Comparison of ENCODE assay signal across 9 cellular contexts in the genomic region with DNA sequence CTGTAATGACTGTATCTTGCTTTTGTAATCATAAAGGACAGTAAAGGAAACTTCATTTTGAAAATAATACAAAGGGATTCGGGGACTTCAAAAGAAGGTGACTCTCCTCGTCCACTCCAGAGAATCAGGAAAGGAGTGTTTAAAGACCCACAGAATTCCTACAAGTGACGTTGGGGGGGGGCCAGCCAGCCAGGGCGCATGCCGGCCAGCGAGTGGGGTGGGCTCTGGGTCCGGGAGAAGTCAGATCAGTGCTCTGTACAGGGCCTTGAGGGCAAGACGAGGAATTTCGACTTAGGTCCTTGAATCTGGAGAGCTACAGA. TPM values are rescaled to one million over a fixed set of nuclear protein-coding genes. Genes with fewer than 3 reads are reported as not detected.
DNase-seq lines count a peak whose midpoint lies in the region; ATAC-seq and TF ChIP-seq lines count a peak whose summit lies in the region.
"Had no signal": no experiment of that assay in that cellular context is flagged by ENCODE, and none has a peak within 500 bp of the region (broad histone marks: within the 10 kb centered on the region; RNA-seq: fewer than 3 reads in every experiment).

No MANE protein-coding gene starts in this region.

- H3K4me3 Mint-ChIP-seq in T-helper 1 cell treated with Interleukin-12 subunit alpha and Interleukin-12 subunit beta and Interleukin-4 antibody, amounts not matched to agents 30 μg/mL and 1 μg/mL, for 36 hours = peak overlapping the region; percentile 14

- no peak overlapping the region for H2AFZ ChIP-seq in mesenchymal stem cell (ENCODE audit: low read depth, low read length)

- DNase-seq in T-helper 1 cell (no peak), brain microvascular endothelial cell (no peak), mesenchymal stem cell (no peak), testis (no peak), KBM-7 (no peak)
- DNase-seq in effector memory CD4-positive, alpha-beta T cell = no peak
- DNase-seq: 8988T had no signal

- H4K8ac ChIP-seq in mesenchymal stem cell (ENCODE audit: low read length) = no peak overlapping the region

- H3K9ac ChIP-seq in mesenchymal stem cell (ENCODE audit: low read length) = peak overlapping the region; percentile 87

- peaks cover 10% of the 10 kb centered on the region for H3K79me1 ChIP-seq in mesenchymal stem cell (replicated peaks; ENCODE audit: low read length, poor library complexity, severe bottlenecking)

- no peak overlapping the region for H3K23ac ChIP-seq in mesenchymal stem cell (ENCODE audit: low read length in 2 of 2)

- H3K36me3 ChIP-seq in brain microvascular endothelial cell (replicated peaks) = no peaks in the 10 kb centered on the region
- no peaks in the 10 kb centered on the region for H3K36me3 ChIP-seq in mesenchymal stem cell (ENCODE audit: control insufficient read depth in 1 of 2, insufficient read depth in 2 of 2, low read depth in 1 of 2, low read length in 2 of 2)
- no peaks in the 10 kb centered on the region for H3K36me3 ChIP-seq in testis (ENCODE audit: low read depth, missing control alignments)
- H3K36me3 ChIP-seq in effector memory CD4-positive, alpha-beta T cell (ENCODE audit: control insufficient read depth, insufficient read depth, low read length) = no peaks in the 10 kb centered on the region

- H3K9me3 ChIP-seq in mesenchymal stem cell (ENCODE audit: control insufficient read depth, low read length) (no peaks in the 10 kb centered on the region), testis (no peaks in the 10 kb centered on the region)
- no peaks in the 10 kb centered on the region for H3K9me3 ChIP-seq in effector memory CD4-positive, alpha-beta T cell (ENCODE audit: control insufficient read depth, low read length)

- peak overlapping the region; percentile 86 for H3K4me2 ChIP-seq in mesenchymal stem cell (ENCODE audit: low read length, poor library complexity, severe bottlenecking)

- H3K18ac ChIP-seq in mesenchymal stem cell (ENCODE audit: low read depth in 1 of 2, low read length in 2 of 2) = no peak overlapping the region

- H2AK5ac ChIP-seq in mesenchymal stem cell (ENCODE audit: low read length, severe bottlenecking) = no peak overlapping the region

- H3K27me3 ChIP-seq in brain microvascular endothelial cell (replicated peaks) (no peaks in the 10 kb centered on the region), mesenchymal stem cell (ENCODE audit: control insufficient read depth in 1 of 2, insufficient read depth in 1 of 2, low read length in 2 of 2) (no peaks in the 10 kb centered on the region), testis (no peaks in the 10 kb centered on the region)
- peaks cover 19% of the 10 kb centered on the region for H3K27me3 ChIP-seq in effector memory CD4-positive, alpha-beta T cell (replicated peaks; ENCODE audit: control insufficient read depth, insufficient read depth, low read length, poor library complexity, severe bottlenecking)

- WGBS in mesenchymal stem cell = 31% methylated on average over 9 of the region's 9 CpGs
- 23 to 37% methylated on average over 9 of the region's 9 CpGs for WGBS in testis, 2 donors

- peaks cover 12% of the 10 kb centered on the region for H3K4me1 Mint-ChIP-seq in T-helper 1 cell treated with Interleukin-12 subunit alpha and Interleukin-12 subunit beta and Interleukin-4 antibody, amounts not matched to agents 30 μg/mL and 1 μg/mL, for 36 hours (ENCODE audit: low read depth)

- H3K27ac ChIP-seq in brain microvascular endothelial cell = no peak overlapping the region
- no peak overlapping the region for H3K27ac ChIP-seq in mesenchymal stem cell (ENCODE audit: low read length, poor library complexity, severe bottlenecking)
- peak overlapping the region; percentile 56 to 83 for H3K27ac ChIP-seq in testis
- H3K27ac ChIP-seq in effector memory CD4-positive, alpha-beta T cell (ENCODE audit: insufficient read depth, low read length, poor library complexity, severe bottlenecking) = no peak overlapping the region

- H4K91ac ChIP-seq in mesenchymal stem cell (ENCODE audit: low read length) = no peak overlapping the region

- no peak for TF ChIP-seq POLR2A in testis (IDR thresholded peaks at IDR 0.05)

- H3K4me3 ChIP-seq in brain microvascular endothelial cell (ENCODE audit: low read depth, low read length) = peak overlapping the region; percentile 5
- H3K4me3 ChIP-seq in mesenchymal stem cell (ENCODE audit: insufficient read depth in 1 of 2, low read depth in 1 of 2, low read length in 2 of 2) = peak overlapping the region in 1 of 2 experiments; percentile 77
- H3K4me3 ChIP-seq in testis = peak overlapping the region in 1 of 2 donors; percentile 82
- H3K4me3 ChIP-seq in effector memory CD4-positive, alpha-beta T cell (ENCODE audit: insufficient read depth, low read depth, low read length, poor library complexity, severe bottlenecking) = no peak overlapping the region

- peaks cover 2% of the 10 kb centered on the region for H3K36me3 Mint-ChIP-seq in T-helper 1 cell treated with Interleukin-12 subunit alpha and Interleukin-12 subunit beta and Interleukin-4 antibody, amounts not matched to agents 30 μg/mL and 1 μg/mL, for 36 hours (ENCODE audit: low read depth)

- H2BK5ac ChIP-seq in mesenchymal stem cell (ENCODE audit: low read depth, low read length, poor library complexity, severe bottlenecking) = no peak overlapping the region

- ATAC-seq in GM21447 (IDR thresholded peaks at IDR 0.05; ENCODE audit: unreplicated experiment) = no peak

- TF ChIP-seq CTCF in brain microvascular endothelial cell (IDR thresholded peaks at IDR 0.05; ENCODE audit: low read depth, low read length, missing control alignments) (no peak), testis (IDR thresholded peaks at IDR 0.05) (no peak)

- peaks cover 24% of the 10 kb centered on the region for H3K4me1 ChIP-seq in mesenchymal stem cell (ENCODE audit: control insufficient read depth, insufficient read depth, low read depth, low read length)
- H3K4me1 ChIP-seq in testis = peaks cover 3% of the 10 kb centered on the region
- H3K4me1 ChIP-seq in effector memory CD4-positive, alpha-beta T cell (ENCODE audit: control insufficient read depth, insufficient read depth, low read length, poor library complexity, severe bottlenecking) = peaks cover 11% of the 10 kb centered on the region

- H3K14ac ChIP-seq in mesenchymal stem cell (ENCODE audit: low read length in 2 of 2) = no peak overlapping the region

- no peak overlapping the region for H2BK120ac ChIP-seq in mesenchymal stem cell (ENCODE audit: low read depth, low read length)

- in situ Hi-C loops in brain microvascular endothelial cell (cut with HindIII; ENCODE audit: low pct_ligation_motif_present, low sequenced_read_pairs) = no loop called here
- in situ Hi-C loops in KBM-7 (cut with MboI; ENCODE audit: low pct_unique_long_range_greater_than_20kb, low sequenced_read_pairs) = no loop called here

- no peak overlapping the region for H3K27ac Mint-ChIP-seq in T-helper 1 cell treated with Interleukin-12 subunit alpha and Interleukin-12 subunit beta and Interleukin-4 antibody, amounts not matched to agents 30 μg/mL and 1 μg/mL, for 36 hours

- H2BK15ac ChIP-seq in mesenchymal stem cell (ENCODE audit: low read depth, poor library complexity, severe bottlenecking) = no peak overlapping the region

- H3K4ac ChIP-seq in mesenchymal stem cell (ENCODE audit: low read depth in 1 of 2, low read length in 2 of 2) = no peak overlapping the region

- intact Hi-C loops in testis (cut with DNase I; ENCODE audit: low total_unique reads) = loop anchor here (10.0 kb wide), 1 partner anchor 134 kb away; no protein-coding TSS in a partner anchor

- peak overlapping the region in 1 of 2 experiments; percentile 68 for H2BK12ac ChIP-seq in mesenchymal stem cell (ENCODE audit: low read length in 2 of 2)

- peaks cover 47% of the 10 kb centered on the region for H3K27me3 Mint-ChIP-seq in T-helper 1 cell treated with Interleukin-12 subunit alpha and Interleukin-12 subunit beta and Interleukin-4 antibody, amounts not matched to agents 30 μg/mL and 1 μg/mL, for 36 hours (ENCODE audit: low read depth)

- no peaks in the 10 kb centered on the region for H3K9me3 Mint-ChIP-seq in T-helper 1 cell treated with Interleukin-12 subunit alpha and Interleukin-12 subunit beta and Interleukin-4 antibody, amounts not matched to agents 30 μg/mL and 1 μg/mL, for 36 hours

RNA-seq across cellular contexts. Expression of gene CD9, which starts 1.0 kb away (rescaled TPM):
- polyA plus RNA-seq in mesenchymal stem cell (2013, experiment 1 of 2) = 253 TPM
- polyA plus RNA-seq in mesenchymal stem cell (2013, experiment 2 of 2) = 270 TPM
- 10 to 100 TPM; 31.2 to 53.1 TPM for total RNA-seq in testis
- polyA plus RNA-seq in testis (ENCODE audit: insufficient read depth, low read depth, low replicate concordance) = 94.2 TPM

Comparison
In these comparisons a context has a peak if more than half of its experiments do, and no peak if none do; other contexts are left out.
1. H3K27ac ChIP-seq: peak in testis (2 of 2); none in brain microvascular endothelial cell (single experiment), mesenchymal stem cell (single experiment) and effector memory CD4-positive, alpha-beta T cell (single experiment).